ENCODE assay signal across 14 cellular contexts in genomic region chr20:41151134-41151869, GRCh38. TPM values are rescaled to one million over a fixed set of nuclear protein-coding genes. Genes with fewer than 3 reads are reported as not detected.
DNase-seq lines count a peak whose midpoint lies in the region; ATAC-seq lines count a peak whose summit lies in the region.
"Had no signal": no experiment of that assay in that cellular context is flagged by ENCODE, and none has a peak within 500 bp of the region (broad histone marks: within the 10 kb centered on the region; RNA-seq: fewer than 3 reads in every experiment).

No MANE protein-coding gene starts in this region.

- H3K4me3 ChIP-seq in right cardiac atrium (ENCODE audit: low read length), result no peak overlapping the region
- H3K4me3 ChIP-seq: neural progenitor cell had no signal

- peak overlapping the region; percentile 96 for H3K27ac Mint-ChIP-seq in activated T-cell treated with anti-CD3 and anti-CD28 coated beads, Interleukin-2, amount 50 U/mL, for 24 hours
- peak overlapping the region; percentile 61 for H3K27ac Mint-ChIP-seq in activated T-helper 17 cell treated with anti-CD3 and anti-CD28 coated beads, Interleukin-2, amount 50 U/mL, for 72 hours
- peak overlapping the region; percentile 90 for H3K27ac Mint-ChIP-seq in stimulated activated effector memory CD8-positive, alpha-beta T cell treated with anti-CD3 and anti-CD28 coated beads, Interleukin-12 subunit alpha, Interleukin-12 subunit beta, amount 100 ng/mL, for 72 hours

- H3K4me1 Mint-ChIP-seq in activated T-cell treated with anti-CD3 and anti-CD28 coated beads, Interleukin-2, amount 50 U/mL, for 24 hours (ENCODE audit: low read depth), result peaks cover 96% of the 10 kb centered on the region
- peaks cover 76% of the 10 kb centered on the region for H3K4me1 Mint-ChIP-seq in activated T-helper 17 cell treated with anti-CD3 and anti-CD28 coated beads, Interleukin-2, amount 50 U/mL, for 72 hours
- H3K4me1 Mint-ChIP-seq in stimulated activated effector memory CD8-positive, alpha-beta T cell treated with anti-CD3 and anti-CD28 coated beads, Interleukin-12 subunit alpha, Interleukin-12 subunit beta, amount 100 ng/mL, for 72 hours, result peaks cover 97% of the 10 kb centered on the region

- no peaks in the 10 kb centered on the region for H3K9me3 ChIP-seq in right cardiac atrium (ENCODE audit: control insufficient read depth, low read length)

- H3K27me3 ChIP-seq in right cardiac atrium (ENCODE audit: control insufficient read depth, insufficient read depth), result no peaks in the 10 kb centered on the region
- H3K27me3 ChIP-seq: neural progenitor cell had no signal

- no peaks in the 10 kb centered on the region for H3K9me3 Mint-ChIP-seq in activated T-cell treated with anti-CD3 and anti-CD28 coated beads, Interleukin-2, amount 50 U/mL, for 24 hours
- H3K9me3 Mint-ChIP-seq in activated T-helper 17 cell treated with anti-CD3 and anti-CD28 coated beads, Interleukin-2, amount 50 U/mL, for 72 hours, result no peaks in the 10 kb centered on the region
- H3K9me3 Mint-ChIP-seq in stimulated activated effector memory CD8-positive, alpha-beta T cell treated with anti-CD3 and anti-CD28 coated beads, Interleukin-12 subunit alpha, Interleukin-12 subunit beta, amount 100 ng/mL, for 72 hours, result peaks cover 3% of the 10 kb centered on the region
- H3K9me3 Mint-ChIP-seq: neural progenitor cell had no signal

- DNase-seq in activated T-cell treated with anti-CD3 and anti-CD28 coated beads, Interleukin-2, amount 50 U/mL, for 24 hours, result no peak
- DNase-seq in activated T-cell treated with anti-CD3 and anti-CD28 coated beads, Interleukin-2, amount 50 U/mL, for 48 hours, result no peak
- DNase-seq in right cardiac atrium (peak in 2 of 3 donors; percentile 26 to 27), KBM-7 (no peak), T-helper 9 cell (no peak)
- DNase-seq in stimulated activated effector memory CD8-positive, alpha-beta T cell treated with anti-CD3 and anti-CD28 coated beads, Interleukin-12 subunit alpha, Interleukin-12 subunit beta, amount 100 ng/mL, for 72 hours (ENCODE audit: low spot score in 2 of 2), result no peak
- DNase-seq: DMS153, islet precursor cell, Karpas-422, NCI-H187 treated with DMSO at 0.1 percent for 48 hours, NCI-H526 had no signal

- peaks cover 69% of the 10 kb centered on the region for H3K4me1 ChIP-seq in right cardiac atrium (ENCODE audit: control insufficient read depth, insufficient read depth, low read length)
- H3K4me1 ChIP-seq: neural progenitor cell had no signal

- ATAC-seq in activated T-helper 17 cell treated with anti-CD3 and anti-CD28 coated beads, Interleukin-2, amount 50 U/mL, for 72 hours (replicated peaks), result no peak
- ATAC-seq in right cardiac atrium (no peak), HG03442 (IDR thresholded peaks at IDR 0.05; ENCODE audit: unreplicated experiment) (no peak)
- ATAC-seq in stimulated activated effector memory CD8-positive, alpha-beta T cell treated with anti-CD3 and anti-CD28 coated beads, Interleukin-12 subunit alpha, Interleukin-12 subunit beta, amount 100 ng/mL, for 72 hours, result no peak

- H3K27ac ChIP-seq in right cardiac atrium (ENCODE audit: low read length), result peak overlapping the region; percentile 51
- H3K27ac ChIP-seq: neural progenitor cell had no signal

- no peak overlapping the region for H3K4me3 Mint-ChIP-seq in activated T-cell treated with anti-CD3 and anti-CD28 coated beads, Interleukin-2, amount 50 U/mL, for 24 hours
- H3K4me3 Mint-ChIP-seq in activated T-helper 17 cell treated with anti-CD3 and anti-CD28 coated beads, Interleukin-2, amount 50 U/mL, for 72 hours, result peak overlapping the region; percentile 90
- peak overlapping the region; percentile 31 for H3K4me3 Mint-ChIP-seq in stimulated activated effector memory CD8-positive, alpha-beta T cell treated with anti-CD3 and anti-CD28 coated beads, Interleukin-12 subunit alpha, Interleukin-12 subunit beta, amount 100 ng/mL, for 72 hours
- H3K4me3 Mint-ChIP-seq: neural progenitor cell had no signal

- WGBS in right cardiac atrium, result 84% methylated on average over 5 of the region's 5 CpGs

- peaks cover 49% of the 10 kb centered on the region for H3K36me3 Mint-ChIP-seq in activated T-cell treated with anti-CD3 and anti-CD28 coated beads, Interleukin-2, amount 50 U/mL, for 24 hours (ENCODE audit: low read depth)
- H3K36me3 Mint-ChIP-seq in activated T-helper 17 cell treated with anti-CD3 and anti-CD28 coated beads, Interleukin-2, amount 50 U/mL, for 72 hours (ENCODE audit: low read depth), result peaks cover 72% of the 10 kb centered on the region
- peaks cover 7% of the 10 kb centered on the region for H3K36me3 Mint-ChIP-seq in stimulated activated effector memory CD8-positive, alpha-beta T cell treated with anti-CD3 and anti-CD28 coated beads, Interleukin-12 subunit alpha, Interleukin-12 subunit beta, amount 100 ng/mL, for 72 hours

- no peaks in the 10 kb centered on the region for H3K27me3 Mint-ChIP-seq in activated T-cell treated with anti-CD3 and anti-CD28 coated beads, Interleukin-2, amount 50 U/mL, for 24 hours
- no peaks in the 10 kb centered on the region for H3K27me3 Mint-ChIP-seq in activated T-helper 17 cell treated with anti-CD3 and anti-CD28 coated beads, Interleukin-2, amount 50 U/mL, for 72 hours

- in situ Hi-C loops in KBM-7 (cut with MboI; ENCODE audit: low pct_unique_long_range_greater_than_20kb, low sequenced_read_pairs), result no loop called here

- intact Hi-C loops in right cardiac atrium (cut with DNase I), result no loop called here

RNA-seq across cellular contexts. Expression of gene PLCG1, which starts 14.0 kb away (rescaled TPM):
- total RNA-seq in activated T-helper 17 cell treated with anti-CD3 and anti-CD28 coated beads, Interleukin-2, amount 50 U/mL, for 72 hours, result 100 to 1,000 TPM; 184 to 628 TPM
- total RNA-seq in right cardiac atrium, result 10 to 100 TPM; 50.1 to 62.2 (median 58.3) TPM
- polyA plus RNA-seq in right cardiac atrium, result 45.6 TPM

Comparison
In these comparisons a context has a peak if more than half of its experiments do, and no peak if none do; other contexts are left out.
1. DNase-seq: peak in right cardiac atrium (2 of 3); none in activated T-cell treated with anti-CD3 and anti-CD28 coated beads, Interleukin-2, amount 50 U/mL, for 24 hours (single experiment), activated T-cell treated with anti-CD3 and anti-CD28 coated beads, Interleukin-2, amount 50 U/mL, for 48 hours (0 of 2), stimulated activated effector memory CD8-positive, alpha-beta T cell treated with anti-CD3 and anti-CD28 coated beads, Interleukin-12 subunit alpha, Interleukin-12 subunit beta, amount 100 ng/mL, for 72 hours (0 of 2), KBM-7 (single experiment) and T-helper 9 cell (single experiment).
2. Peak in every context shown above with its lines, with median percentiles within 50 percentile points of each other: H3K27ac Mint-ChIP-seq.